Comparison of ENCODE assay signal across 22 cellular contexts in genomic region chr12:40248034-40248433, GRCh38. TPM values are rescaled to one million over a fixed set of nuclear protein-coding genes. Genes with fewer than 3 reads are reported as not detected.
"Had no signal": no experiment of that assay in that cellular context is flagged by ENCODE, and none has a peak within 500 bp of the region (broad histone marks: within the 10 kb centered on the region; RNA-seq: fewer than 3 reads in every experiment).

No MANE protein-coding gene starts in this region.

- H3K36me3 Mint-ChIP-seq: activated naive CD8-positive, alpha-beta T cell; natural killer cell treated with Interleukin-12 subunit alpha and Interleukin-12 subunit beta and Interleukin-15 and Interleukin-18, amount 100 ng/mL, for 72 hours had no signal

- ATAC-seq: activated T-cell treated with anti-CD3 and anti-CD28 coated beads, Interleukin-2, amount 50 U/mL, for 4 hours; gastrocnemius medialis; natural killer cell treated with Interleukin-12 subunit alpha and Interleukin-12 subunit beta and Interleukin-15 and Interleukin-18, amount 100 ng/mL, for 72 hours had no signal

- H3K9me3 Mint-ChIP-seq: activated T-helper 2 cell treated with anti-CD3 and anti-CD28 coated beads, Interferon-gamma antibody, Interleukin-2, Interleukin-4, amounts not matched to agents 10 μg/mL and 5 μg/mL and 100 μg/mL, durations not matched to agents 14 hours and 24 hours and 36 hours; central memory CD8-positive, alpha-beta T cell had no signal

- FAIRE-seq: astrocyte had no signal

- H3K27ac Mint-ChIP-seq: activated naive CD8-positive, alpha-beta T cell; activated T-helper 2 cell treated with anti-CD3 and anti-CD28 coated beads, Interferon-gamma antibody, Interleukin-2, Interleukin-4, amounts not matched to agents 10 μg/mL and 5 μg/mL and 100 μg/mL, durations not matched to agents 14 hours and 24 hours and 36 hours; natural killer cell treated with Interleukin-12 subunit alpha and Interleukin-12 subunit beta and Interleukin-15 and Interleukin-18, amount 100 ng/mL, for 72 hours had no signal

- DNase-seq: activated CD4-positive, alpha-beta T cell treated with anti-CD3 and anti-CD28 coated beads for 4 hours; activated CD4-positive, alpha-beta T cell treated with anti-CD3 and anti-CD28 coated beads, Interleukin-2, amount 50 U/mL, for 48 hours; activated CD4-positive, CD25-positive, alpha-beta regulatory T cell; activated CD8-positive, alpha-beta memory T cell treated with anti-CD3 and anti-CD28 coated beads, Interleukin-2, amount 50 U/mL, for 48 hours; activated naive CD4-positive, alpha-beta T cell; activated T-cell treated with anti-CD3 and anti-CD28 coated beads, Interleukin-2, amount 50 U/mL, for 4 hours; adrenal gland; effector memory CD4-positive, alpha-beta T cell; gastrocnemius medialis; hippocampal formation; left ventricle myocardium inferior; stimulated activated CD4-positive, alpha-beta T cell treated with anti-CD3 and anti-CD28 coated beads, Interleukin-2, amount 100 ng/mL, for 48 hours; stimulated activated CD8-positive, alpha-beta memory T cell treated with anti-CD3 and anti-CD28 coated beads, Interleukin-4, amount 100 ng/mL, for 48 hours; stimulated activated naive CD4-positive, alpha-beta T cell treated with Interleukin-2 at 50 U/mL for 16 hours; T1000; upper lobe of left lung had no signal

- H3K4me1 Mint-ChIP-seq: central memory CD8-positive, alpha-beta T cell had no signal

- H3K27me3 Mint-ChIP-seq: central memory CD8-positive, alpha-beta T cell; natural killer cell treated with Interleukin-12 subunit alpha and Interleukin-12 subunit beta and Interleukin-15 and Interleukin-18, amount 100 ng/mL, for 72 hours had no signal

- H3K4me3 Mint-ChIP-seq: activated naive CD8-positive, alpha-beta T cell; activated T-cell treated with anti-CD3 and anti-CD28 coated beads, Interleukin-2, amount 50 U/mL, for 4 hours; central memory CD8-positive, alpha-beta T cell; natural killer cell treated with Interleukin-12 subunit alpha and Interleukin-12 subunit beta and Interleukin-15 and Interleukin-18, amount 100 ng/mL, for 72 hours had no signal

RNA-seq across cellular contexts. Expression of gene LRRK2, which starts 23.2 kb away (rescaled TPM):
- total RNA-seq: activated T-helper 2 cell treated with anti-CD3 and anti-CD28 coated beads, Interferon-gamma antibody, Interleukin-2, Interleukin-4, amounts not matched to agents 10 μg/mL and 5 μg/mL and 100 μg/mL, durations not matched to agents 14 hours and 24 hours and 36 hours; osteocyte had no signal
